Comparison of ENCODE assay signal across 25 cellular contexts in the genomic region with DNA sequence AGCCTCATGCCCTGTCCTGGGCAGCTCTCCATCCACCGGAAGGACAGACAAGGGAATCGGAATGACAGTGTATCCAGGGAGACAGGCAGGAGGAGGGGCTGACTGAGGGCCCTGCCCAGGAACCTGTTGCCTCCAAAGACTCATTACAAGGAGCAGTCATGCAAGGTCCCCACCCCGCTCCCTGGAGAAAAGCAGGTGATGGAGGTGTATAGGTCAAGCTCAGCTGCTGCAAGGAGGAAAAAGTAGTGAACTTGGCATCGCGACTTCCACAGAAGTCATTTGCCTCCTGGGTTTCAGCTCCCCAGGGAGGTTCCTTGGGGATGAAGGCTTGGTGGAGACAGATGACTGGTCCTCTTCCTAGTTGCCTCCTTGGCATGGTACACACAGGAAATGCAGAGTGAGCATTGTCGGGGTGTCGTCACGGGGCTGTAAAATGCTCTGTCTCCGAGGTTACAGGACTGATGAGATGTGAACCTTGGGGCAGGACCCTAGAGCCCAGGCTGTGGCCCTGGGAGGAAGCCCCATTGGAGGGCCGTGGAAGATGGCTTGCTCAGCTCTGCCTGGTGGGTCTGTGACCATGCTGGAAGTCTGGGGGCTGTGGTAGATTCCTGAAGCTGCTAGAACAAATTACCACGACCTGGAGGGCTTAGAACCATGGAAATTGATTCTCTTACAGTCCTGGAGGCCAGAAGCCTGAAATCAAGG.
DNase-seq lines count a peak whose midpoint lies in the region; ATAC-seq, FAIRE-seq and TF ChIP-seq lines count a peak whose summit lies in the region.
"Had no signal": no experiment of that assay in that cellular context is flagged by ENCODE, and none has a peak within 500 bp of the region (broad histone marks: within the 10 kb centered on the region; RNA-seq: fewer than 3 reads in every experiment).

No MANE protein-coding gene starts in this region.

- BruUV-seq in K562 (replicated peaks; lab: Mats Ljungman, UMichigan): no TSS peak

- H3K27ac Mint-ChIP-seq in progenitor cell of endocrine pancreas: no peak overlapping the region
- H3K27ac Mint-ChIP-seq: B cell; CD4-positive, alpha-beta T cell; GM23338 had no signal

- no peak overlapping the region for H2AFZ ChIP-seq in K562 (ENCODE audit: low read depth, low read length)
- H2AFZ ChIP-seq in neuronal stem cell (ENCODE audit: low read length): no peak overlapping the region
- H2AFZ ChIP-seq: GM23338 had no signal

- H4K20me1 ChIP-seq in K562 (replicated peaks; ENCODE audit: control insufficient read depth, insufficient read depth, low read length): 0 out of 2 replicates have a peak, but pooled peaks cover 2% of the 10 kb centered on the region

- H3K14ac ChIP-seq in neuronal stem cell (ENCODE audit: low read length): no peak overlapping the region

- no peaks in the 10 kb centered on the region for H3K9me3 ChIP-seq in right cardiac atrium (ENCODE audit: control insufficient read depth, low read length)
- no peaks in the 10 kb centered on the region for H3K9me3 ChIP-seq in K562 (replicated peaks; ENCODE audit: control insufficient read depth, insufficient read depth, low read depth, low read length)
- no peaks in the 10 kb centered on the region for H3K9me3 ChIP-seq in neuronal stem cell (replicated peaks in 1 of 2; ENCODE audit: control insufficient read depth in 2 of 2, insufficient read depth in 1 of 2, low read depth in 1 of 2, low read length in 2 of 2)
- H3K9me3 ChIP-seq: Caco-2, Peyer's patch had no signal

- H3K79me1 ChIP-seq in neuronal stem cell (ENCODE audit: low read depth, low read length): no peaks in the 10 kb centered on the region

- peak overlapping the region; percentile 4 for H2AK5ac ChIP-seq in neuronal stem cell (ENCODE audit: low read depth, low read length)

- no peak overlapping the region for H3K23ac ChIP-seq in neuronal stem cell (ENCODE audit: low read depth, low read length, poor library complexity)

- H3K4me1 ChIP-seq in right cardiac atrium (ENCODE audit: control insufficient read depth, insufficient read depth, low read length) (no peaks in the 10 kb centered on the region), K562 (replicated peaks in 1 of 2; ENCODE audit: control insufficient read depth in 2 of 2, insufficient read depth in 2 of 2, low read length in 2 of 2) (no peaks in the 10 kb centered on the region), neuronal stem cell (ENCODE audit: control insufficient read depth in 2 of 2, insufficient read depth in 1 of 2, low read depth in 1 of 2, low read length in 2 of 2) (peaks cover 0 to 8% of the 10 kb centered on the region in 2 donors)
- H3K4me1 ChIP-seq: Caco-2, Peyer's patch had no signal

- DNase-seq in right cardiac atrium (no peak), Right ventricle myocardium inferior (ENCODE audit: missing footprints) (no peak), K562 (ENCODE audit: extremely low read depth in 1 of 4, low spot score in 3 of 4) (no peak), neuronal stem cell (ENCODE audit: low spot score) (no peak), DMS79 treated with DMSO at 0.1 percent for 48 hours (lab: John Stamatoyannopoulos, UW) (no peak), cortex of kidney (lab: John Stamatoyannopoulos, UW) (no peak), progenitor cell of endocrine pancreas (ENCODE audit: low spot score, unreplicated experiment) (no peak)
- no peak for DNase-seq in activated CD4-positive, alpha-beta T cell treated with anti-CD3 and anti-CD28 coated beads for 1 hour
- DNase-seq: Caco-2; CD4-positive, alpha-beta T cell; DMS153; EL; KG1; NCI-H1417; NCI-H187; NCI-H2107; NCI-H510A treated with DMSO at 0.1 percent for 48 hours; NCI-H774; Right ventricle myocardium superior had no signal

- no peak for FAIRE-seq in K562 (lab: Jason Lieb, UNC)
- FAIRE-seq: GM12878, GM19239, HepG2 had no signal

- no peaks in the 10 kb centered on the region for H3K36me3 ChIP-seq in K562 (ENCODE audit: control insufficient read depth, insufficient read depth, low read length)
- no peaks in the 10 kb centered on the region for H3K36me3 ChIP-seq in neuronal stem cell (replicated peaks in 1 of 2; ENCODE audit: control insufficient read depth in 2 of 2, insufficient read depth in 2 of 2, low read length in 2 of 2)
- H3K36me3 ChIP-seq: Peyer's patch had no signal

- POLR2A ChIA-PET in K562 (lab: Yijun Ruan, JAX): interaction anchor here (0.6 to 0.7 kb wide), 2 partner anchors 13 to 220 kb away, joined by 3 read pairs; partner anchors contain the start of gene C1orf174

- no peak overlapping the region for H3K4ac ChIP-seq in neuronal stem cell (ENCODE audit: low read length)

- TF ChIP-seq RAD21 in K562 (CRISPR knock-in tag; conservative IDR thresholded peaks at IDR 0.05 in 1 of 2, IDR thresholded peaks at IDR 0.05 in 1 of 2): no peak

- H3K36me3 Mint-ChIP-seq in progenitor cell of endocrine pancreas (ENCODE audit: insufficient read depth): no peaks in the 10 kb centered on the region

- no peak overlapping the region for H3K27ac ChIP-seq in right cardiac atrium (ENCODE audit: low read length)
- no peak overlapping the region for H3K27ac ChIP-seq in K562 (ENCODE audit: extremely low read depth, low read depth, low read length)
- H3K27ac ChIP-seq in neuronal stem cell (replicated peaks; ENCODE audit: low read length): no peak overlapping the region
- H3K27ac ChIP-seq: Peyer's patch had no signal

- no peaks in the 10 kb centered on the region for H3K9me1 ChIP-seq in K562 (ENCODE audit: control insufficient read depth, insufficient read depth, low read length)

- in situ Hi-C loops in K562 (cut with MboI): no loop called here

- H3K18ac ChIP-seq in neuronal stem cell (ENCODE audit: low read length): peak overlapping the region; percentile 25

- H3K4me3 Mint-ChIP-seq in progenitor cell of endocrine pancreas (ENCODE audit: low read depth): no peak overlapping the region
- H3K4me3 Mint-ChIP-seq: B cell; CD4-positive, alpha-beta T cell; GM23338 had no signal

- TF ChIP-seq POLR2A in K562 (conservative IDR thresholded peaks at IDR 0.05): no peak

- TF ChIP-seq CTCF in K562 (IDR thresholded peaks at IDR 0.05 in 2 of 3, conservative IDR thresholded peaks at IDR 0.05 in 1 of 3; ENCODE audit: insufficient read depth in 2 of 3, low read depth in 1 of 3, low read length in 3 of 3) (no peak), progenitor cell of endocrine pancreas (IDR thresholded peaks at IDR 0.05; ENCODE audit: unreplicated experiment) (no peak)

- no peak overlapping the region for H4K8ac ChIP-seq in neuronal stem cell (ENCODE audit: low read depth, low read length)

- no peak overlapping the region for H3K4me2 ChIP-seq in K562 (ENCODE audit: insufficient read depth, low read length)
- no peak overlapping the region for H3K4me2 ChIP-seq in neuronal stem cell (ENCODE audit: insufficient read depth, low read length, poor library complexity, severe bottlenecking)
- H3K4me2 ChIP-seq: GM23338 had no signal

- H2BK5ac ChIP-seq in neuronal stem cell (ENCODE audit: low read length): no peak overlapping the region

- no peaks in the 10 kb centered on the region for H3K4me1 Mint-ChIP-seq in progenitor cell of endocrine pancreas (ENCODE audit: low read depth)
- H3K4me1 Mint-ChIP-seq: B cell had no signal

- H3K4me3 ChIP-seq in right cardiac atrium (ENCODE audit: low read length) (no peak overlapping the region), K562 (no peak overlapping the region), neuronal stem cell (ENCODE audit: low read length in 2 of 2) (no peak overlapping the region)
- H3K4me3 ChIP-seq: GM12878, GM23338, Peyer's patch had no signal

- H2BK15ac ChIP-seq in neuronal stem cell (ENCODE audit: low read length): no peak overlapping the region

- peaks cover 27% of the 10 kb centered on the region for H3K27me3 Mint-ChIP-seq in progenitor cell of endocrine pancreas

- H3K9me3 Mint-ChIP-seq in progenitor cell of endocrine pancreas (ENCODE audit: low read depth): no peaks in the 10 kb centered on the region
- H3K9me3 Mint-ChIP-seq: CD4-positive, alpha-beta T cell had no signal

- CTCF ChIA-PET in K562 (lab: Yijun Ruan, JAX; ENCODE audit: low intra/inter-chr PET ratio): no interaction called here

- ATAC-seq in right cardiac atrium (peak; percentile 22 to 39), Right ventricle myocardium inferior (no peak), K562 (no peak; the same call in 2 of the 3 replicates)
- ATAC-seq: GM12878, GM23338, HepG2 had no signal

- H3K27me3 ChIP-seq in right cardiac atrium (ENCODE audit: control insufficient read depth, insufficient read depth) (no peaks in the 10 kb centered on the region), K562 (ENCODE audit: control insufficient read depth in 2 of 2, insufficient read depth in 2 of 2, low read length in 2 of 2) (peaks cover 34 to 75% of the 10 kb centered on the region in 2 experiments; a peak in 4 of 5 replicates), neuronal stem cell (ENCODE audit: control insufficient read depth in 3 of 3, insufficient read depth in 3 of 3, low read depth in 1 of 3, low read length in 3 of 3) (peaks cover 0 to 5% (median 0%) of the 10 kb centered on the region in 3 experiments)
- H3K27me3 ChIP-seq: Peyer's patch had no signal

- WGBS in right cardiac atrium: 61% methylated on average over 11 of the region's 11 CpGs
- WGBS in K562 (ENCODE audit: insufficient coverage, low coverage, missing lambda C conversion rate): under 1% methylated on average over 11 of the region's 11 CpGs
- no CpG with 5 or more reads among the region's 11 CpGs for WGBS in neuronal stem cell (ENCODE audit: extremely low coverage in 2 of 2, insufficient read length in 2 of 2, insufficient replicate concordance in 1 of 2), 2 donors

- H2BK120ac ChIP-seq in neuronal stem cell (ENCODE audit: low read depth, low read length): no peak overlapping the region

- H3K9ac ChIP-seq in K562 (ENCODE audit: insufficient read depth in 1 of 2, low read depth in 2 of 2, low read length in 2 of 2) (no peak overlapping the region; a peak in 1 of 4 replicates), neuronal stem cell (ENCODE audit: low read depth, low read length, poor library complexity) (no peak overlapping the region)

- TF ChIP-seq EP300 in K562 (IDR thresholded peaks at IDR 0.05; ENCODE audit: low read length): no peak

- intact Hi-C loops in right cardiac atrium (cut with DNase I) (no loop called here), Right ventricle myocardium inferior (cut with DNase I) (no loop called here), K562 (cut with micrococcal nuclease) (no loop called here)

- no peaks in the 10 kb centered on the region for H3K79me2 ChIP-seq in K562 (ENCODE audit: control insufficient read depth, insufficient read depth, low read length)

- no peak overlapping the region for H2BK12ac ChIP-seq in neuronal stem cell (ENCODE audit: low read length)

- no peak overlapping the region for H4K91ac ChIP-seq in neuronal stem cell (ENCODE audit: low read depth, low read length, poor library complexity)

Comparison
In these comparisons a context has a peak if more than half of its experiments do, and no peak if none do; other contexts are left out.
1. ATAC-seq: peak in right cardiac atrium (2 of 2); none in Right ventricle myocardium inferior (single experiment) and K562 (single experiment).